18 cellular contexts compared by ENCODE assay signal in the genomic region with DNA sequence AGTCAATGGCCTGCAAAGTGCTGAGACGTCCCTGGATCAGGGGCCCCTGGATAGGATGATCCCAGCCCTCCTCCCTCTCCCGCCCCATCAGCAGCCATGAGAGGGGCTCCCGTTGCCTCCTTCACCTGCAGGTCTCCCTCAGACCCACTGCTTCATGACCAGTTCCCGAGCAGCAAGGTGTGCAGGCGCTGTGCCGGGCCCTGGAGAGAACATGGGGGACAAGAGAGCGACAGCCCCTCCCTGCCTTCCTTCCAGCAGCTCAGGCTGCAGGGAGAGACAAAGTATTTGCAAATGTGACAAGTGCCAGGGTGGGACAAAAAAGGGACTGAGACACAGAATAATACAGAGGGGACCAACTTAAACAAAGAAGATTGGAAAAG.
"Had no signal": no experiment of that assay in that cellular context is flagged by ENCODE, and none has a peak within 500 bp of the region (broad histone marks: within the 10 kb centered on the region; RNA-seq: fewer than 3 reads in every experiment).

No MANE protein-coding gene starts in this region.

- H3K27me3 Mint-ChIP-seq: progenitor cell of endocrine pancreas, type B pancreatic cell had no signal

- H3K4me1 Mint-ChIP-seq: mesothelial cell of epicardium, nephron had no signal

- H3K4me3 Mint-ChIP-seq: mesothelial cell of epicardium; nephron; neural crest cell; stimulated activated naive B cell treated with anti-CD40 and anti-IgM and Interleukin-4, amounts not matched to agents 10 μg/mL and 1 μg/mL and 100 μg/mL, for 72 hours; stimulated activated naive CD8-positive, alpha-beta T cell treated with anti-CD3 and anti-CD28 coated beads, Interleukin-15, amount 100 ng/mL, for 72 hours; type B pancreatic cell had no signal

- H3K27me3 ChIP-seq: ovary, right atrium auricular region, right lobe of liver, tibial nerve, uterus had no signal

- H3K36me3 Mint-ChIP-seq: naive B cell; stimulated activated naive B cell treated with anti-CD40 and anti-IgM and Interleukin-4, amounts not matched to agents 10 μg/mL and 1 μg/mL and 100 μg/mL, for 72 hours; type B pancreatic cell had no signal

- H3K9me3 ChIP-seq: lower lobe of right lung, ovary, right atrium auricular region, right lobe of liver, tibial nerve, uterus had no signal

- H3K4me1 ChIP-seq: lower lobe of right lung, right atrium auricular region, right lobe of liver, tibial nerve, uterus had no signal

- H3K27ac ChIP-seq: lower lobe of right lung, ovary, right atrium auricular region, right lobe of liver, tibial nerve, uterus had no signal

- H3K4me3 ChIP-seq: lower lobe of right lung, ovary, right atrium auricular region, right lobe of liver, smooth muscle cell, tibial nerve, uterus had no signal

- H3K9me3 Mint-ChIP-seq: naive B cell; nephron; neural crest cell; stimulated activated naive B cell treated with anti-CD40 and anti-IgM and Interleukin-4, amounts not matched to agents 10 μg/mL and 1 μg/mL and 100 μg/mL, for 72 hours; stimulated activated naive CD8-positive, alpha-beta T cell treated with anti-CD3 and anti-CD28 coated beads, Interleukin-15, amount 100 ng/mL, for 72 hours; type B pancreatic cell had no signal

- H3K36me3 ChIP-seq: lower lobe of right lung, ovary, right atrium auricular region, right lobe of liver, tibial nerve, uterus had no signal

- DNase-seq: hippocampal formation, left cardiac atrium, lower lobe of right lung, ovary, substantia nigra, uterus had no signal

- H3K27ac Mint-ChIP-seq: mesothelial cell of epicardium; progenitor cell of endocrine pancreas; stimulated activated naive B cell treated with anti-CD40 and anti-IgM and Interleukin-4, amounts not matched to agents 10 μg/mL and 1 μg/mL and 100 μg/mL, for 72 hours; type B pancreatic cell had no signal
